Comparison of ENCODE assay signal across 16 cellular contexts in genomic region chr21:44954281-44954771, GRCh38. TPM values are rescaled to one million over a fixed set of nuclear protein-coding genes. Genes with fewer than 3 reads are reported as not detected.
DNase-seq lines count a peak whose midpoint lies in the region; ATAC-seq and TF ChIP-seq lines count a peak whose summit lies in the region.
"Had no signal": no experiment of that assay in that cellular context is flagged by ENCODE, and none has a peak within 500 bp of the region (broad histone marks: within the 10 kb centered on the region; RNA-seq: fewer than 3 reads in every experiment).

No MANE protein-coding gene starts in this region.

- no peak for TF ChIP-seq EP300 in esophagus muscularis mucosa (IDR thresholded peaks at IDR 0.05)

- no peak for TF ChIP-seq POLR2A in esophagus muscularis mucosa (IDR thresholded peaks at IDR 0.05; ENCODE audit: low read depth)

- no peaks in the 10 kb centered on the region for H3K4me1 Mint-ChIP-seq in activated T-helper 1 cell treated with anti-CD3 and anti-CD28 coated beads, Interleukin-12 subunit alpha, Interleukin-12 subunit beta, Interleukin-2, Interleukin-4 antibody, amounts not matched to agents 30 ng/mL and 10 ng/mL and 1 ng/mL, durations not matched to agents 14 hours and 24 hours and 36 hours (ENCODE audit: low read depth)
- peaks cover 9% of the 10 kb centered on the region for H3K4me1 Mint-ChIP-seq in activated T-cell treated with anti-CD3 and anti-CD28 coated beads, Interleukin-2, amount 50 U/mL, for 4 hours (ENCODE audit: low read depth)

- no peaks in the 10 kb centered on the region for H3K27me3 ChIP-seq in esophagus muscularis mucosa
- no peaks in the 10 kb centered on the region for H3K27me3 ChIP-seq in iPS-15b (ENCODE audit: control insufficient read depth, insufficient read depth, low read length)
- H3K27me3 ChIP-seq in thoracic aorta (replicated peaks; ENCODE audit: insufficient read depth) = no peaks in the 10 kb centered on the region
- no peaks in the 10 kb centered on the region for H3K27me3 ChIP-seq in Karpas-422 (ENCODE audit: low read length)
- H3K27me3 ChIP-seq: BE2C, MG63 had no signal

- H3K4me2 ChIP-seq in Karpas-422 (ENCODE audit: low read depth, low read length, poor library complexity, severe bottlenecking) = no peak overlapping the region

- peaks cover 6% of the 10 kb centered on the region for H3K36me3 Mint-ChIP-seq in activated T-helper 1 cell treated with anti-CD3 and anti-CD28 coated beads, Interleukin-12 subunit alpha, Interleukin-12 subunit beta, Interleukin-2, Interleukin-4 antibody, amounts not matched to agents 30 ng/mL and 10 ng/mL and 1 ng/mL, durations not matched to agents 14 hours and 24 hours and 36 hours (ENCODE audit: low read depth)
- H3K36me3 Mint-ChIP-seq in activated T-cell treated with anti-CD3 and anti-CD28 coated beads, Interleukin-2, amount 50 U/mL, for 4 hours (ENCODE audit: insufficient read depth) = peaks cover 16% of the 10 kb centered on the region

- no peak overlapping the region for H3K4me3 Mint-ChIP-seq in activated T-helper 1 cell treated with anti-CD3 and anti-CD28 coated beads, Interleukin-12 subunit alpha, Interleukin-12 subunit beta, Interleukin-2, Interleukin-4 antibody, amounts not matched to agents 30 ng/mL and 10 ng/mL and 1 ng/mL, durations not matched to agents 14 hours and 24 hours and 36 hours
- H3K4me3 Mint-ChIP-seq in activated T-cell treated with anti-CD3 and anti-CD28 coated beads, Interleukin-2, amount 50 U/mL, for 4 hours = no peak overlapping the region
- H3K4me3 Mint-ChIP-seq: CD8-positive, alpha-beta memory T cell had no signal

- no peaks in the 10 kb centered on the region for H3K27me3 Mint-ChIP-seq in activated T-helper 1 cell treated with anti-CD3 and anti-CD28 coated beads, Interleukin-12 subunit alpha, Interleukin-12 subunit beta, Interleukin-2, Interleukin-4 antibody, amounts not matched to agents 30 ng/mL and 10 ng/mL and 1 ng/mL, durations not matched to agents 14 hours and 24 hours and 36 hours (ENCODE audit: insufficient read depth)
- no peaks in the 10 kb centered on the region for H3K27me3 Mint-ChIP-seq in activated T-cell treated with anti-CD3 and anti-CD28 coated beads, Interleukin-2, amount 50 U/mL, for 4 hours (ENCODE audit: low read depth)

- no peaks in the 10 kb centered on the region for H3K9me3 Mint-ChIP-seq in activated T-helper 1 cell treated with anti-CD3 and anti-CD28 coated beads, Interleukin-12 subunit alpha, Interleukin-12 subunit beta, Interleukin-2, Interleukin-4 antibody, amounts not matched to agents 30 ng/mL and 10 ng/mL and 1 ng/mL, durations not matched to agents 14 hours and 24 hours and 36 hours
- no peaks in the 10 kb centered on the region for H3K9me3 Mint-ChIP-seq in activated T-cell treated with anti-CD3 and anti-CD28 coated beads, Interleukin-2, amount 50 U/mL, for 4 hours
- H3K9me3 Mint-ChIP-seq: CD8-positive, alpha-beta memory T cell had no signal

- DNase-seq in SK-N-MC (ENCODE audit: low read depth, low spot score) (no peak), esophagus muscularis mucosa (ENCODE audit: extremely low spot score) (no peak), thoracic aorta (ENCODE audit: low spot score) (no peak), Karpas-422 (no peak)
- no peak for DNase-seq in activated T-helper 1 cell treated with anti-CD3 and anti-CD28 coated beads, Interleukin-12 subunit alpha, Interleukin-12 subunit beta, Interleukin-2, Interleukin-4 antibody, amounts not matched to agents 30 ng/mL and 10 ng/mL and 1 ng/mL, durations not matched to agents 14 hours and 24 hours and 36 hours (ENCODE audit: low spot score)
- no peak for DNase-seq in activated T-cell treated with anti-CD3 and anti-CD28 coated beads, Interleukin-2, amount 50 U/mL, for 4 hours
- DNase-seq: BE2C; CD8-positive, alpha-beta memory T cell; GOT3; KBM-7; MG63; NCI-H1105; NCI-H187; NCI-H446 had no signal

- H4K20me1 ChIP-seq in Karpas-422 (ENCODE audit: insufficient read depth, low read depth, low read length) = peaks cover 45% of the 10 kb centered on the region

- H2AFZ ChIP-seq in Karpas-422 (ENCODE audit: low read length) = no peak overlapping the region

- 96% methylated on average over 15 of the region's 22 CpGs for WGBS in esophagus muscularis mucosa

- intact Hi-C loops in esophagus muscularis mucosa (cut with DNase I) = no loop called here
- intact Hi-C loops in activated T-helper 1 cell treated with anti-CD3 and anti-CD28 coated beads, Interleukin-12 subunit alpha, Interleukin-12 subunit beta, Interleukin-2, Interleukin-4 antibody, amounts not matched to agents 30 ng/mL and 10 ng/mL and 1 ng/mL, durations not matched to agents 14 hours and 24 hours and 36 hours (cut with micrococcal nuclease) = no loop called here

- H3K9me3 ChIP-seq in SK-N-MC (ENCODE audit: low read depth, low read length) (no peaks in the 10 kb centered on the region), esophagus muscularis mucosa (no peaks in the 10 kb centered on the region), iPS-15b (ENCODE audit: control insufficient read depth, insufficient read depth, low read length) (no peaks in the 10 kb centered on the region), thoracic aorta (no peaks in the 10 kb centered on the region), Karpas-422 (ENCODE audit: low read length) (no peaks in the 10 kb centered on the region)
- H3K9me3 ChIP-seq: BE2C, MG63 had no signal

- H3K36me3 ChIP-seq in SK-N-MC (ENCODE audit: insufficient read depth, low read length) (peaks cover 62% of the 10 kb centered on the region), esophagus muscularis mucosa (peaks cover 0 to 22% (median 13%) of the 10 kb centered on the region in 4 donors), iPS-15b (ENCODE audit: control insufficient read depth, insufficient read depth, low read length) (peaks cover 64% of the 10 kb centered on the region), thoracic aorta (no peaks in the 10 kb centered on the region), Karpas-422 (ENCODE audit: insufficient read depth, low read length) (0 out of 2 replicates have a peak, but pooled peaks cover 4% of the 10 kb centered on the region)

- peaks cover 64 to 85% (median 75%) of the 10 kb centered on the region in 4 donors for H3K4me1 ChIP-seq in esophagus muscularis mucosa
- H3K4me1 ChIP-seq in iPS-15b (ENCODE audit: control insufficient read depth, insufficient read depth, low read length) = no peaks in the 10 kb centered on the region
- peaks cover 37 to 78% of the 10 kb centered on the region in 2 donors for H3K4me1 ChIP-seq in thoracic aorta (ENCODE audit: control insufficient read depth in 1 of 2, low read depth in 2 of 2)
- H3K4me1 ChIP-seq in Karpas-422 (ENCODE audit: low read length) = no peaks in the 10 kb centered on the region
- H3K4me1 ChIP-seq: BE2C had no signal

- no peaks in the 10 kb centered on the region for H3K9me2 ChIP-seq in Karpas-422 (replicated peaks; ENCODE audit: insufficient read depth, low read length)

- TF ChIP-seq CTCF in esophagus muscularis mucosa (IDR thresholded peaks at IDR 0.05) = no peak
- TF ChIP-seq CTCF in thoracic aorta (IDR thresholded peaks at IDR 0.05) = no peak

- no peak overlapping the region for H3K27ac Mint-ChIP-seq in activated T-helper 1 cell treated with anti-CD3 and anti-CD28 coated beads, Interleukin-12 subunit alpha, Interleukin-12 subunit beta, Interleukin-2, Interleukin-4 antibody, amounts not matched to agents 30 ng/mL and 10 ng/mL and 1 ng/mL, durations not matched to agents 14 hours and 24 hours and 36 hours

- ATAC-seq in thoracic aorta (ENCODE audit: insufficient number of reproducible peaks, low FRiP score, low read depth) = no peak
- ATAC-seq in activated T-cell treated with anti-CD3 and anti-CD28 coated beads, Interleukin-2, amount 50 U/mL, for 4 hours = no peak

- peaks cover 63% of the 10 kb centered on the region for H3K79me2 ChIP-seq in Karpas-422 (ENCODE audit: low read length)

- H3K4me3 ChIP-seq in SK-N-MC (no peak overlapping the region), esophagus muscularis mucosa (no peak overlapping the region), iPS-15b (ENCODE audit: low read depth, low read length) (no peak overlapping the region), thoracic aorta (no peak overlapping the region), Karpas-422 (ENCODE audit: low read length) (no peak overlapping the region)
- H3K4me3 ChIP-seq: MG63 had no signal

- peak overlapping the region; percentile 42; the same call in 1 of the 2 replicates for H3K27ac ChIP-seq in SK-N-MC
- peak overlapping the region; percentile 65 to 92 (median 84) for H3K27ac ChIP-seq in esophagus muscularis mucosa (replicated peaks in 1 of 4)
- peak overlapping the region; percentile 67 to 87 for H3K27ac ChIP-seq in thoracic aorta
- H3K27ac ChIP-seq in Karpas-422 (ENCODE audit: low read length) = no peak overlapping the region
- H3K27ac ChIP-seq: HL-60 had no signal

- H3K9ac ChIP-seq in SK-N-MC (ENCODE audit: insufficient read length) (no peak overlapping the region), iPS-15b (ENCODE audit: low read depth, low read length) (peak overlapping the region; percentile 54), Karpas-422 (ENCODE audit: low read length) (no peak overlapping the region)

RNA-seq across cellular contexts. Expression of gene SLX9, which starts 14.5 kb away (rescaled TPM):
- total RNA-seq in esophagus muscularis mucosa = 10 to 100 TPM; 20.8 to 59.3 (median 27.6) TPM
- 10 to 100 TPM in 1 of 2 donors, 1 to 10 TPM in 1; 5.9 to 10.6 TPM for total RNA-seq in thoracic aorta
- 83.4 and 84.7 TPM in 2 replicates for total RNA-seq in activated T-helper 1 cell treated with anti-CD3 and anti-CD28 coated beads, Interleukin-12 subunit alpha, Interleukin-12 subunit beta, Interleukin-2, Interleukin-4 antibody, amounts not matched to agents 30 ng/mL and 10 ng/mL and 1 ng/mL, durations not matched to agents 14 hours and 24 hours and 36 hours
- total RNA-seq in Karpas-422 (2014; rRNA removed; shearing (Covaris generic); ENCODE audit: low replicate concordance) = 12.2 and 48.7 TPM in 2 replicates
- total RNA-seq in activated T-cell treated with anti-CD3 and anti-CD28 coated beads, Interleukin-2, amount 50 U/mL, for 4 hours = 100 to 1,000 TPM; 100 to 130 (median 126) TPM

RNA-seq across cellular contexts. Expression of gene ITGB2, which starts 33.6 kb away (rescaled TPM):
- total RNA-seq in esophagus muscularis mucosa (100 to 1,000 TPM in 1 of 4 donors, 10 to 100 TPM in 3; 33.2 to 110 (median 44.0) TPM), thoracic aorta (100 to 1,000 TPM; 161 to 166 TPM)
- total RNA-seq in activated T-helper 1 cell treated with anti-CD3 and anti-CD28 coated beads, Interleukin-12 subunit alpha, Interleukin-12 subunit beta, Interleukin-2, Interleukin-4 antibody, amounts not matched to agents 30 ng/mL and 10 ng/mL and 1 ng/mL, durations not matched to agents 14 hours and 24 hours and 36 hours = 292 and 294 TPM in 2 replicates
- 252 and 484 TPM in 2 replicates for total RNA-seq in Karpas-422 (2014; rRNA removed; shearing (Covaris generic); ENCODE audit: low replicate concordance)
- 100 to 1,000 TPM; 175 to 195 (median 180) TPM for total RNA-seq in activated T-cell treated with anti-CD3 and anti-CD28 coated beads, Interleukin-2, amount 50 U/mL, for 4 hours
